13 cellular contexts compared by ENCODE assay signal in genomic region chr9:70261131-70261870, GRCh38. TPM values are rescaled to one million over a fixed set of nuclear protein-coding genes. Genes with fewer than 3 reads are reported as not detected.
DNase-seq lines count a peak whose midpoint lies in the region; ATAC-seq and TF ChIP-seq lines count a peak whose summit lies in the region.
"Had no signal": no experiment of that assay in that cellular context is flagged by ENCODE, and none has a peak within 500 bp of the region (broad histone marks: within the 10 kb centered on the region; RNA-seq: fewer than 3 reads in every experiment).

No MANE protein-coding gene starts in this region.

- H3K9me3 ChIP-seq in thoracic aorta, result no peaks in the 10 kb centered on the region
- H3K9me3 ChIP-seq in stomach, result no peaks in the 10 kb centered on the region
- H3K9me3 ChIP-seq: BE2C had no signal

- H3K27me3 ChIP-seq in thoracic aorta (replicated peaks; ENCODE audit: insufficient read depth), result no peaks in the 10 kb centered on the region
- no peaks in the 10 kb centered on the region for H3K27me3 ChIP-seq in stomach
- H3K27me3 ChIP-seq: BE2C had no signal

- H3K9me3 Mint-ChIP-seq in activated naive CD4-positive, alpha-beta T cell treated with anti-CD3 and anti-CD28 coated beads, Interleukin-2, amount 50 U/mL, for 24 hours, result no peaks in the 10 kb centered on the region
- H3K9me3 Mint-ChIP-seq in activated T-helper 17 cell treated with anti-CD3 and anti-CD28 coated beads, Interleukin-2, amount 50 U/mL, for 72 hours, result no peaks in the 10 kb centered on the region
- peaks cover 6% of the 10 kb centered on the region for H3K9me3 Mint-ChIP-seq in glutamatergic neuron (ENCODE audit: unreplicated experiment)

- H3K4me3 ChIP-seq in thoracic aorta (peak overlapping the region; percentile 85), stomach (peak overlapping the region in 2 of 4 donors; percentile 62 to 66)

- peak overlapping the region; percentile 49 for H3K27ac Mint-ChIP-seq in activated naive CD4-positive, alpha-beta T cell treated with anti-CD3 and anti-CD28 coated beads, Interleukin-2, amount 50 U/mL, for 24 hours
- peak overlapping the region; percentile 13 for H3K27ac Mint-ChIP-seq in activated T-helper 17 cell treated with anti-CD3 and anti-CD28 coated beads, Interleukin-2, amount 50 U/mL, for 72 hours
- no peak overlapping the region for H3K27ac Mint-ChIP-seq in glutamatergic neuron (ENCODE audit: unreplicated experiment)

- no peak for TF ChIP-seq POLR2A in stomach (IDR thresholded peaks at IDR 0.05)

- no peak for DNase-seq in activated naive CD4-positive, alpha-beta T cell (lab: John Stamatoyannopoulos, UW)
- no peak for DNase-seq in glutamatergic neuron
- no peak for DNase-seq in thoracic aorta (ENCODE audit: low spot score)
- no peak for DNase-seq in posterior vena cava (ENCODE audit: low spot score)
- no peak for DNase-seq in stomach
- DNase-seq: activated CD4-positive, alpha-beta T cell treated with anti-CD3 and anti-CD28 coated beads, Interleukin-2, amount 50 U/mL, for 48 hours; BE2C; caudate nucleus; SHP77 treated with DMSO at 0.1 percent for 48 hours; stimulated activated naive CD4-positive, alpha-beta T cell treated with Interleukin-2 at 50 U/mL for 16 hours had no signal

- peaks cover 79% of the 10 kb centered on the region for H3K4me1 Mint-ChIP-seq in activated naive CD4-positive, alpha-beta T cell treated with anti-CD3 and anti-CD28 coated beads, Interleukin-2, amount 50 U/mL, for 24 hours
- peaks cover 42% of the 10 kb centered on the region for H3K4me1 Mint-ChIP-seq in activated T-helper 17 cell treated with anti-CD3 and anti-CD28 coated beads, Interleukin-2, amount 50 U/mL, for 72 hours
- peaks cover 10% of the 10 kb centered on the region for H3K4me1 Mint-ChIP-seq in glutamatergic neuron (ENCODE audit: low read depth, unreplicated experiment)

- 59 to 71% (median 64%) methylated on average over 4 of the region's 4 CpGs for WGBS in stomach, 5 donors

- peaks cover 24% of the 10 kb centered on the region for H3K36me3 Mint-ChIP-seq in activated naive CD4-positive, alpha-beta T cell treated with anti-CD3 and anti-CD28 coated beads, Interleukin-2, amount 50 U/mL, for 24 hours
- H3K36me3 Mint-ChIP-seq in activated T-helper 17 cell treated with anti-CD3 and anti-CD28 coated beads, Interleukin-2, amount 50 U/mL, for 72 hours (ENCODE audit: low read depth), result peaks cover 77% of the 10 kb centered on the region
- H3K36me3 Mint-ChIP-seq in glutamatergic neuron (ENCODE audit: unreplicated experiment), result peaks cover 4% of the 10 kb centered on the region

- H3K27ac ChIP-seq in thoracic aorta (no peak overlapping the region), stomach (peak overlapping the region in 1 of 5 donors; percentile 96)

- intact Hi-C loops in posterior vena cava (cut with DNase I), result no loop called here
- intact Hi-C loops in stomach (cut with DNase I; ENCODE audit: low total_unique reads), result no loop called here

- H3K4me1 ChIP-seq in thoracic aorta (ENCODE audit: control insufficient read depth in 1 of 2, low read depth in 2 of 2) (peaks cover 32 to 53% of the 10 kb centered on the region in 2 donors), stomach (peaks cover 30 to 69% (median 56%) of the 10 kb centered on the region in 4 donors)
- H3K4me1 ChIP-seq: BE2C had no signal

- H3K27me3 Mint-ChIP-seq in activated naive CD4-positive, alpha-beta T cell treated with anti-CD3 and anti-CD28 coated beads, Interleukin-2, amount 50 U/mL, for 24 hours, result no peaks in the 10 kb centered on the region
- H3K27me3 Mint-ChIP-seq in activated T-helper 17 cell treated with anti-CD3 and anti-CD28 coated beads, Interleukin-2, amount 50 U/mL, for 72 hours, result no peaks in the 10 kb centered on the region
- H3K27me3 Mint-ChIP-seq in glutamatergic neuron (ENCODE audit: unreplicated experiment), result peaks cover 9% of the 10 kb centered on the region

- no peak for TF ChIP-seq EP300 in stomach (IDR thresholded peaks at IDR 0.05)

- peak overlapping the region; percentile 93 for H3K4me3 Mint-ChIP-seq in activated naive CD4-positive, alpha-beta T cell treated with anti-CD3 and anti-CD28 coated beads, Interleukin-2, amount 50 U/mL, for 24 hours
- H3K4me3 Mint-ChIP-seq in activated T-helper 17 cell treated with anti-CD3 and anti-CD28 coated beads, Interleukin-2, amount 50 U/mL, for 72 hours, result peak overlapping the region; percentile 85
- peak overlapping the region; percentile 4 for H3K4me3 Mint-ChIP-seq in glutamatergic neuron (ENCODE audit: unreplicated experiment)

- peaks cover 21% of the 10 kb centered on the region for H3K36me3 ChIP-seq in thoracic aorta
- peaks cover 11 to 28% (median 22%) of the 10 kb centered on the region in 4 donors for H3K36me3 ChIP-seq in stomach

- ATAC-seq in activated T-helper 17 cell treated with anti-CD3 and anti-CD28 coated beads, Interleukin-2, amount 50 U/mL, for 72 hours (replicated peaks), result no peak
- ATAC-seq in thoracic aorta (ENCODE audit: insufficient number of reproducible peaks, low FRiP score, low read depth), result no peak
- ATAC-seq in GM21529 (IDR thresholded peaks at IDR 0.05; ENCODE audit: unreplicated experiment), result no peak

- no peak for TF ChIP-seq CTCF in glutamatergic neuron (IDR thresholded peaks at IDR 0.05; ENCODE audit: partially characterized antibody, unreplicated experiment)
- TF ChIP-seq CTCF in thoracic aorta (IDR thresholded peaks at IDR 0.05), result no peak
- no peak for TF ChIP-seq CTCF in stomach (IDR thresholded peaks at IDR 0.05)

RNA-seq across cellular contexts. Expression of gene SMC5, which starts 2.5 kb away (rescaled TPM):
- total RNA-seq in activated T-helper 17 cell treated with anti-CD3 and anti-CD28 coated beads, Interleukin-2, amount 50 U/mL, for 72 hours, result 10 to 100 TPM; 42.2 to 49.3 TPM
- total RNA-seq in glutamatergic neuron (ENCODE audit: unreplicated experiment) (16.5 TPM), thoracic aorta (10 to 100 TPM; 22.6 to 46.1 TPM), posterior vena cava (10 to 100 TPM; 26.4 to 32.1 TPM), stomach (10 to 100 TPM; 12.9 to 93.8 (median 34.3) TPM)
- polyA plus RNA-seq in stomach, result 10 to 100 TPM in 1 of 3 donors, 1 to 10 TPM in 2; 7.9 to 10.1 (median 8.0) TPM

Comparison
In these comparisons a context has a peak if more than half of its experiments do, and no peak if none do; other contexts are left out.
1. H3K4me3 Mint-ChIP-seq: peak in every context shown above with its lines; median percentile 93 in activated naive CD4-positive, alpha-beta T cell treated with anti-CD3 and anti-CD28 coated beads, Interleukin-2, amount 50 U/mL, for 24 hours; 85 in activated T-helper 17 cell treated with anti-CD3 and anti-CD28 coated beads, Interleukin-2, amount 50 U/mL, for 72 hours; 4 in glutamatergic neuron.